In the genomic region with DNA sequence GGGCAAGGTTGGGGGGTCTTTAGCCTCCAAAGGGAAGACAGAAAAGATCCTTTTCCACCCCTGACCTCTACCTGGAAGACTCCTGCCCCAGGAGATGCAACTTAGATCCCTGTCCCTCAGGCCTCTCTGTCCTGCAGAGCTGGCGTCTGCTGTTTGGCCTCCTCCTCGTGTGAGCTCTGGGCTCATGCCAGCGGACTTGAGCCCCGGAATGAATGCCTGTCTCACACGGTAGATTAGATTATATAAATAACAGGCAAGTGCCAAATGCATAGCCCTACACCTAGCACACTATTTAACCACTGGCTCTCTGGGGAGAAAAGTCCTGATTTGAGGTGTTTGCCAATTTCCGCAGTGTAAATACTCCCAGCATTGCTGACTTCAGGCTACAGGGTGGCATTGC, we compare ENCODE assay signal across 1 cellular context.
TF ChIP-seq lines count a peak whose summit lies in the region.

No MANE protein-coding gene starts in this region.

TF ChIP-seq in HepG2, 621 proteins besides CTCF, POLR2A, EP300 and RAD21:
- no peak for TF ChIP-seq SCMH1 (CRISPR knock-in tag; IDR thresholded peaks at IDR 0.05; ENCODE audit: borderline replicate concordance)
- TF ChIP-seq HDAC2 (CRISPR knock-in tag; IDR thresholded peaks at IDR 0.05) = 0 out of 2 replicates have a peak, but pooled peaks have one; percentile 12
- TF ChIP-seq, protein P1, sequence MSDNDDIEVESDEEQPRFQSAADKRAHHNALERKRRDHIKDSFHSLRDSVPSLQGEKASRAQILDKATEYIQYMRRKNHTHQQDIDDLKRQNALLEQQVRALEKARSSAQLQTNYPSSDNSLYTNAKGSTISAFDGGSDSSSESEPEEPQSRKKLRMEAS (IDR thresholded peaks at IDR 0.05) = 0 out of 2 replicates have a peak, but pooled peaks have one; percentile 31
- TF ChIP-seq, protein P2, sequence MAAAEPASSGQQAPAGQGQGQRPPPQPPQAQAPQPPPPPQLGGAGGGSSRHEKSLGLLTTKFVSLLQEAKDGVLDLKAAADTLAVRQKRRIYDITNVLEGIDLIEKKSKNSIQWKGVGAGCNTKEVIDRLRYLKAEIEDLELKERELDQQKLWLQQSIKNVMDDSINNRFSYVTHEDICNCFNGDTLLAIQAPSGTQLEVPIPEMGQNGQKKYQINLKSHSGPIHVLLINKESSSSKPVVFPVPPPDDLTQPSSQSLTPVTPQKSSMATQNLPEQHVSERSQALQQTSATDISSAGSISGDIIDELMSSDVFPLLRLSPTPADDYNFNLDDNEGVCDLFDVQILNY (CRISPR knock-in tag; conservative IDR thresholded peaks at IDR 0.05) = no peak
- no peak for TF ChIP-seq NFE2L2 (IDR thresholded peaks at IDR 0.05; ENCODE audit: low read length)
- TF ChIP-seq MIXL1 (CRISPR knock-in tag; IDR thresholded peaks at IDR 0.05) = 0 out of 2 replicates have a peak, but pooled peaks have one; percentile 21
- peak; percentile 20 for TF ChIP-seq TEAD3 (CRISPR knock-in tag; optimal IDR thresholded peaks at IDR 0.05; ENCODE audit: borderline replicate concordance)
- no peak for TF ChIP-seq ZNF776 (CRISPR knock-in tag; IDR thresholded peaks at IDR 0.05)
- TF ChIP-seq, protein P3, sequence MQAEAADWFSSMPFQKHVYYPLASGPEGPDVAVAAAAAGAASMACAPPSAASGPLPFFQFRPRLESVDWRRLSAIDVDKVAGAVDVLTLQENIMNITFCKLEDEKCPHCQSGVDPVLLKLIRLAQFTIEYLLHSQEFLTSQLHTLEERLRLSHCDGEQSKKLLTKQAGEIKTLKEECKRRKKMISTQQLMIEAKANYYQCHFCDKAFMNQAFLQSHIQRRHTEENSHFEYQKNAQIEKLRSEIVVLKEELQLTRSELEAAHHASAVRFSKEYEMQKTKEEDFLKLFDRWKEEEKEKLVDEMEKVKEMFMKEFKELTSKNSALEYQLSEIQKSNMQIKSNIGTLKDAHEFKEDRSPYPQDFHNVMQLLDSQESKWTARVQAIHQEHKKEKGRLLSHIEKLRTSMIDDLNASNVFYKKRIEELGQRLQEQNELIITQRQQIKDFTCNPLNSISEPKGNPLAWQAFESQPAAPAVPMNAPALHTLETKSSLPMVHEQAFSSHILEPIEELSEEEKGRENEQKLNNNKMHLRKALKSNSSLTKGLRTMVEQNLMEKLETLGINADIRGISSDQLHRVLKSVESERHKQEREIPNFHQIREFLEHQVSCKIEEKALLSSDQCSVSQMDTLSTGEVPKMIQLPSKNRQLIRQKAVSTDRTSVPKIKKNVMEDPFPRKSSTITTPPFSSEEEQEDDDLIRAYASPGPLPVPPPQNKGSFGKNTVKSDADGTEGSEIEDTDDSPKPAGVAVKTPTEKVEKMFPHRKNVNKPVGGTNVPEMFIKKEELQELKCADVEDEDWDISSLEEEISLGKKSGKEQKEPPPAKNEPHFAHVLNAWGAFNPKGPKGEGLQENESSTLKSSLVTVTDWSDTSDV (CRISPR knock-in tag; IDR thresholded peaks at IDR 0.05) = no peak
- TF ChIP-seq ZNF256 (CRISPR knock-in tag; conservative IDR thresholded peaks at IDR 0.05) = no peak
- TF ChIP-seq PHF21A (CRISPR knock-in tag; IDR thresholded peaks at IDR 0.05) = 0 out of 2 replicates have a peak, but pooled peaks have one; percentile 37
- TF ChIP-seq EHMT2 (IDR thresholded peaks at IDR 0.05; ENCODE audit: borderline replicate concordance, low read depth, low read length) = no peak
- no peak for TF ChIP-seq DR1 (CRISPR knock-in tag; IDR thresholded peaks at IDR 0.05)
- TF ChIP-seq PITX1 (CRISPR knock-in tag; IDR thresholded peaks at IDR 0.05) = peak; percentile 30; the same call in 1 of the 2 replicates
- no peak for TF ChIP-seq ZNF572 (CRISPR knock-in tag; IDR thresholded peaks at IDR 0.05)
- TF ChIP-seq FOXA1 (IDR thresholded peaks at IDR 0.05) = no peak
- peak; percentile 30; the same call in 1 of the 2 replicates for TF ChIP-seq FOXA1 (CRISPR knock-in tag; IDR thresholded peaks at IDR 0.05)
- no peak for TF ChIP-seq SRSF1 (optimal IDR thresholded peaks at IDR 0.05; ENCODE audit: low read depth, low read length)
- TF ChIP-seq NR2F6 (IDR thresholded peaks at IDR 0.05) = no peak
- 0 out of 2 replicates have a peak, but pooled peaks have one; percentile 8 for TF ChIP-seq NR2F6 (CRISPR knock-in tag; IDR thresholded peaks at IDR 0.05)
- TF ChIP-seq, protein P4, sequence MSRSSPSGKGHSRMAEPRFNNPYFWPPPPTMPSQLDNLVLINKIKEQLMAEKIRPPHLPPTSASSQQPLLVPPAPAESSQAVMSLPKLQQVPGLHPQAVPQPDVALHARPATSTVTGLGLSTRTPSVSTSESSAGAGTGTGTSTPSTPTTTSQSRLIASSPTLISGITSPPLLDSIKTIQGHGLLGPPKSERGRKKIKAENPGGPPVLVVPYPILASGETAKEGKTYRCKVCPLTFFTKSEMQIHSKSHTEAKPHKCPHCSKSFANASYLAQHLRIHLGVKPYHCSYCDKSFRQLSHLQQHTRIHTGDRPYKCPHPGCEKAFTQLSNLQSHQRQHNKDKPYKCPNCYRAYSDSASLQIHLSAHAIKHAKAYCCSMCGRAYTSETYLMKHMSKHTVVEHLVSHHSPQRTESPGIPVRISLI (CRISPR knock-in tag; IDR thresholded peaks at IDR 0.05; ENCODE audit: borderline replicate concordance) = no peak
- no peak for TF ChIP-seq THAP11 (CRISPR knock-in tag; IDR thresholded peaks at IDR 0.05)
- peak; percentile 24; the same call in 1 of the 2 replicates for TF ChIP-seq GATAD2A (CRISPR knock-in tag; IDR thresholded peaks at IDR 0.05)
- TF ChIP-seq ZNF205 (CRISPR knock-in tag; IDR thresholded peaks at IDR 0.05) = no peak
- TF ChIP-seq ZNF614 (CRISPR knock-in tag; IDR thresholded peaks at IDR 0.05; ENCODE audit: borderline replicate concordance) = 0 out of 2 replicates have a peak, but pooled peaks have one; percentile 16
- TF ChIP-seq, protein P5, sequence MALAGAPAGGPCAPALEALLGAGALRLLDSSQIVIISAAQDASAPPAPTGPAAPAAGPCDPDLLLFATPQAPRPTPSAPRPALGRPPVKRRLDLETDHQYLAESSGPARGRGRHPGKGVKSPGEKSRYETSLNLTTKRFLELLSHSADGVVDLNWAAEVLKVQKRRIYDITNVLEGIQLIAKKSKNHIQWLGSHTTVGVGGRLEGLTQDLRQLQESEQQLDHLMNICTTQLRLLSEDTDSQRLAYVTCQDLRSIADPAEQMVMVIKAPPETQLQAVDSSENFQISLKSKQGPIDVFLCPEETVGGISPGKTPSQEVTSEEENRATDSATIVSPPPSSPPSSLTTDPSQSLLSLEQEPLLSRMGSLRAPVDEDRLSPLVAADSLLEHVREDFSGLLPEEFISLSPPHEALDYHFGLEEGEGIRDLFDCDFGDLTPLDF (CRISPR knock-in tag; IDR thresholded peaks at IDR 0.05) = no peak
- TF ChIP-seq NPAS2 (CRISPR knock-in tag; IDR thresholded peaks at IDR 0.05; ENCODE audit: borderline replicate concordance) = no peak
- TF ChIP-seq ARNT (IDR thresholded peaks at IDR 0.05) = no peak
- TF ChIP-seq GABPA (IDR thresholded peaks at IDR 0.05; ENCODE audit: low read depth, low read length) = no peak
- no peak for TF ChIP-seq GABPA (CRISPR knock-in tag; IDR thresholded peaks at IDR 0.05; ENCODE audit: low read depth)
- TF ChIP-seq RFX1 (IDR thresholded peaks at IDR 0.05) = no peak
- TF ChIP-seq RXRB (CRISPR knock-in tag; IDR thresholded peaks at IDR 0.05; ENCODE audit: borderline replicate concordance) = no peak
- TF ChIP-seq KLF16 (CRISPR knock-in tag; IDR thresholded peaks at IDR 0.05) = no peak
- 0 out of 2 replicates have a peak, but pooled peaks have one; percentile 17 for TF ChIP-seq ZNF878 (CRISPR knock-in tag; IDR thresholded peaks at IDR 0.05)
- no peak for TF ChIP-seq HNF4G (IDR thresholded peaks at IDR 0.05; ENCODE audit: borderline replicate concordance, low read depth, low read length)
- TF ChIP-seq HNF4G (CRISPR knock-in tag; IDR thresholded peaks at IDR 0.05; ENCODE audit: borderline replicate concordance, low read depth) = no peak
- no peak for TF ChIP-seq ATM (IDR thresholded peaks at IDR 0.05; ENCODE audit: borderline replicate concordance)
